ENCODE assay signal across 15 cellular contexts in the genomic region with DNA sequence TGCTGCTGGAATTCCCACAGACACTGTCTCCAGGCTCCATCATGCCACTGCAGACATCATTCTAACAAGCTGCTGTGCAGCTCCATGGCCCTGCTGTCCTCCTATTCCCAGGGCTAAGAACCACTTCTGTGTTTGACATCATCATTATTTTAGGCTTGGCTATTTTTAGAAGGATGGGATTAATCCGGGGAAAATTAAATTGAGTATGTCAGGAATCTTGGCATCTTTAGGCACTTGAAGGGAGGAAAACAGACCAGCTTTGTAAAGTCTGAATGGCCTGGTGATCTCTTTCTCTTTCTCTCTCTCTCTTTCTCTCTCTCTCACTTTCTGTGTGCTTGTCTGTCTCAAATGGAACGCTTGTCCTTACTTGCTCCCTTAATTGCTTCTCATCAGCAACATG.
DNase-seq lines count a peak whose midpoint lies in the region; ATAC-seq and TF ChIP-seq lines count a peak whose summit lies in the region.
"Had no signal": no experiment of that assay in that cellular context is flagged by ENCODE, and none has a peak within 500 bp of the region (broad histone marks: within the 10 kb centered on the region; RNA-seq: fewer than 3 reads in every experiment).

No MANE protein-coding gene starts in this region.

- TF ChIP-seq CTCF in body of pancreas (IDR thresholded peaks at IDR 0.05) = no peak

- TF ChIP-seq POLR2A in body of pancreas (IDR thresholded peaks at IDR 0.05) = no peak

- no peak overlapping the region for H3K4me3 ChIP-seq in body of pancreas
- H3K4me3 ChIP-seq: colonic mucosa, right lobe of liver, SJCRH30 had no signal

- H3K27me3 ChIP-seq in body of pancreas = no peaks in the 10 kb centered on the region
- H3K27me3 ChIP-seq: colonic mucosa, right lobe of liver, SJCRH30 had no signal

- H3K4me1 ChIP-seq in body of pancreas = no peaks in the 10 kb centered on the region
- H3K4me1 ChIP-seq: colonic mucosa, right lobe of liver, SJCRH30 had no signal

- no peaks in the 10 kb centered on the region for H3K9me3 ChIP-seq in body of pancreas
- H3K9me3 ChIP-seq: colonic mucosa, right lobe of liver, SJCRH30 had no signal

- no peak overlapping the region for H3K27ac ChIP-seq in body of pancreas
- H3K27ac ChIP-seq: colonic mucosa, epithelial cell of prostate, right lobe of liver, SJCRH30 had no signal

- no peaks in the 10 kb centered on the region for H3K36me3 ChIP-seq in body of pancreas (replicated peaks in 1 of 2; ENCODE audit: insufficient read depth in 1 of 2, low read depth in 2 of 2)
- H3K36me3 ChIP-seq: colonic mucosa, right lobe of liver, SJCRH30 had no signal

- WGBS in body of pancreas, 2 donors = 59 to 61% methylated on average over 2 of the region's 2 CpGs

- intact Hi-C loops in body of pancreas (cut with DNase I) = no loop called here

- no peak for ATAC-seq in body of pancreas
- ATAC-seq: activated CD4-positive, CD25-positive, alpha-beta regulatory T cell treated with anti-CD3 and anti-CD28 coated beads, Interleukin-2, amount 50 U/mL, for 24 hours; right lobe of liver had no signal

- DNase-seq in Ammon's horn (ENCODE audit: low spot score) (peak; percentile 46), NCI-H128 (lab: John Stamatoyannopoulos, UW; ENCODE audit: unreplicated experiment) (peak; percentile 34), body of pancreas (peak in 3 of 4 donors; percentile 2 to 23 (median 9)), medulla oblongata (ENCODE audit: extremely low spot score) (peak; percentile 52), iPS-NIHi7 (ENCODE audit: extremely low spot score) (no peak), HPDE6-E6E7 (ENCODE audit: extremely low spot score) (no peak), GOT3 (lab: John Stamatoyannopoulos, UW) (no peak)
- DNase-seq: activated gamma-delta T cell treated with Interleukin-2 at 50 U/mL for 16 hours; aorta; colonic mucosa; right lobe of liver; stimulated activated CD4-positive, alpha-beta T cell treated with anti-CD3 and anti-CD28 coated beads, Interleukin-1b, Interleukin-23, amount 100 ng/mL, for 48 hours had no signal

Comparison
In these comparisons a context has a peak if more than half of its experiments do, and no peak if none do; other contexts are left out.
1. DNase-seq: peak in Ammon's horn (single experiment), NCI-H128 (single experiment), body of pancreas (3 of 4) and medulla oblongata (single experiment); none in iPS-NIHi7 (single experiment), HPDE6-E6E7 (single experiment) and GOT3 (single experiment).